Comparison of ENCODE assay signal across 38 cellular contexts in the genomic region with DNA sequence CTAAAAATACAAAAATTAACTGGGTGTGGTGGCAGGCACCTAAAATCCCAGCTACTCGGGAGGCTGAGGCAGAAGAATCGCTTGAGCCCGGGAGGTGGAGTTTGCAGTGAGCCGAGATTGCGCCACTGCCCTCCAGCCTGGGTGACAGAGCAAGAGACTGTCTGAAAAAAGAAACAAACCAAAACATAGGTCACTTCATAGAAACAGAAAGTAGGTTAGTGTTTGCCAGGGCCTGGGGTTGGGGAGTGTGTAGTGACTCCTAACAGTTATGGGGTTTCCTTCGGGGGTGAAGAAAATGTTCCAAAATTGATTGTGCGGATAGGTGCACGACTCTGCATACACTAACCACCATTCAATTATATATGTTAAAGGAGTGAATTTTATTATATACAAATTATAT. TPM values are rescaled to one million over a fixed set of nuclear protein-coding genes. Genes with fewer than 3 reads are reported as not detected.
"Had no signal": no experiment of that assay in that cellular context is flagged by ENCODE, and none has a peak within 500 bp of the region (broad histone marks: within the 10 kb centered on the region; RNA-seq: fewer than 3 reads in every experiment).

No MANE protein-coding gene starts in this region.

- H3K79me2 ChIP-seq: hepatocyte had no signal

- H3K9me3 ChIP-seq: adrenal gland, breast epithelium, esophagus muscularis mucosa, gastroesophageal sphincter, heart right ventricle had no signal

- H2AFZ ChIP-seq: hepatocyte had no signal

- DNase-seq: activated CD4-positive, alpha-beta memory T cell treated with anti-CD3 and anti-CD28 coated beads for 36 hours; activated CD4-positive, alpha-beta T cell treated with anti-CD3 and anti-CD28 coated beads for 36 hours; activated CD4-positive, alpha-beta T cell treated with anti-CD3 and anti-CD28 coated beads, Interleukin-2, amount 10 ng/mL, durations not matched to agents 24 days and 14 days; activated CD4-positive, CD25-positive, alpha-beta regulatory T cell; activated CD4-positive, CD25-positive, alpha-beta regulatory T cell treated with anti-CD3 and anti-CD28 coated beads, Interleukin-2, amount 50 U/mL, for 72 hours; activated CD8-positive, alpha-beta memory T cell treated with anti-CD3 and anti-CD28 coated beads, Interleukin-2, amount 10 ng/mL, durations not matched to agents 7 days and 5 days; activated CD8-positive, alpha-beta memory T cell treated with anti-CD3 and anti-CD28 coated beads, Interleukin-2, amount 50 U/mL, for 4 hours; activated CD8-positive, alpha-beta T cell treated with anti-CD3 and anti-CD28 coated beads, Interleukin-2, amount 10 ng/mL, durations not matched to agents 7 days and 5 days; activated effector memory CD4-positive, alpha-beta T cell treated with anti-CD3 and anti-CD28 coated beads, Interleukin-2, amount 50 U/mL, for 16 hours; activated naive CD4-positive, alpha-beta T cell treated with anti-CD3 and anti-CD28 coated beads for 36 hours; activated naive CD8-positive, alpha-beta T cell treated with anti-CD3 and anti-CD28 coated beads for 36 hours; activated naive CD8-positive, alpha-beta T cell treated with anti-CD3 and anti-CD28 coated beads, Interleukin-2, amount 50 U/mL, for 24 hours; activated T-cell treated with anti-CD3 and anti-CD28 coated beads, Interleukin-2, amount 50 U/mL, for 1 hour; activated T-cell treated with anti-CD3 and anti-CD28 coated beads, Interleukin-2, amount 50 U/mL, for 48 hours; adrenal gland; amygdala; aorta; body of pancreas; central memory CD4-positive, alpha-beta T cell; cerebellar nuclear complex; dorsolateral prefrontal cortex; effector CD4-positive, alpha-beta T cell; effector memory CD8-positive, alpha-beta T cell; erythroblast; foreskin melanocyte; heart right ventricle; T-helper 17 cell; T1000 had no signal

- H3K36me3 ChIP-seq: adrenal gland, breast epithelium, cardiac muscle cell, esophagus muscularis mucosa, gastroesophageal sphincter, heart right ventricle had no signal

- H3K27me3 ChIP-seq: adrenal gland, body of pancreas, breast epithelium, dorsolateral prefrontal cortex, hepatocyte had no signal

- H3K4me1 ChIP-seq: adrenal gland, body of pancreas, breast epithelium, esophagus muscularis mucosa, gastroesophageal sphincter, heart right ventricle had no signal

- ATAC-seq: activated CD4-positive, alpha-beta T cell treated with anti-CD3 and anti-CD28 coated beads for 36 hours; activated CD8-positive, alpha-beta memory T cell treated with anti-CD3 and anti-CD28 coated beads, Interleukin-2, amount 10 ng/mL, durations not matched to agents 7 days and 5 days; activated CD8-positive, alpha-beta T cell treated with anti-CD3 and anti-CD28 coated beads, Interleukin-2, amount 10 ng/mL, durations not matched to agents 7 days and 5 days; activated naive CD8-positive, alpha-beta T cell treated with anti-CD3 and anti-CD28 coated beads, Interleukin-2, amount 50 U/mL, for 24 hours; body of pancreas; effector memory CD8-positive, alpha-beta T cell; gastroesophageal sphincter; heart right ventricle; T-helper 17 cell had no signal

- H3K27ac ChIP-seq: adrenal gland, body of pancreas, breast epithelium, cardiac muscle cell, coronary artery, dorsolateral prefrontal cortex, esophagus muscularis mucosa, gastroesophageal sphincter, heart right ventricle, hepatocyte had no signal

- H3K4me2 ChIP-seq: hepatocyte had no signal

- H3K4me3 ChIP-seq: adrenal gland, body of pancreas, breast epithelium, cardiac muscle cell, coronary artery, dorsolateral prefrontal cortex, esophagus muscularis mucosa, gastroesophageal sphincter, heart right ventricle, hepatocyte had no signal

RNA-seq across cellular contexts. Expression of a gene that starts 59.2 kb away (rescaled TPM):
- total RNA-seq: activated CD4-positive, alpha-beta memory T cell treated with anti-CD3 and anti-CD28 coated beads for 36 hours; activated CD4-positive, alpha-beta T cell treated with anti-CD3 and anti-CD28 coated beads for 36 hours; activated CD4-positive, alpha-beta T cell treated with anti-CD3 and anti-CD28 coated beads, Interleukin-2, amount 10 ng/mL, durations not matched to agents 24 days and 14 days; activated CD8-positive, alpha-beta memory T cell treated with anti-CD3 and anti-CD28 coated beads for 36 hours; activated CD8-positive, alpha-beta memory T cell treated with anti-CD3 and anti-CD28 coated beads, Interleukin-2, amount 10 ng/mL, durations not matched to agents 7 days and 5 days; activated CD8-positive, alpha-beta T cell treated with anti-CD3 and anti-CD28 coated beads, Interleukin-2, amount 10 ng/mL, durations not matched to agents 7 days and 5 days; activated naive CD4-positive, alpha-beta T cell treated with anti-CD3 and anti-CD28 coated beads for 36 hours; activated naive CD8-positive, alpha-beta T cell treated with anti-CD3 and anti-CD28 coated beads for 36 hours; activated T-helper 1 cell treated with anti-CD3 and anti-CD28 coated beads, Interleukin-12 subunit alpha, Interleukin-12 subunit beta, Interleukin-2, Interleukin-4 antibody, amounts not matched to agents 30 ng/mL and 10 ng/mL and 1 ng/mL, durations not matched to agents 14 hours and 24 hours and 36 hours; activated T-helper 2 cell treated with anti-CD3 and anti-CD28 coated beads, Interferon-gamma antibody, Interleukin-2, Interleukin-4, amounts not matched to agents 10 μg/mL and 5 μg/mL and 100 μg/mL, durations not matched to agents 14 hours and 24 hours and 36 hours; cardiac muscle cell; glomerular endothelial cell; heart right ventricle; T-helper 17 cell had no signal
